ENCODE assay signal across 34 cellular contexts in genomic region chr11:132862137-132862536, GRCh38.
"Had no signal": no experiment of that assay in that cellular context is flagged by ENCODE, and none has a peak within 500 bp of the region (broad histone marks: within the 10 kb centered on the region; RNA-seq: fewer than 3 reads in every experiment).

No MANE protein-coding gene starts in this region.

- H3K27me3 ChIP-seq: brain microvascular endothelial cell, dorsolateral prefrontal cortex, esophagus muscularis mucosa had no signal

- H3K4me1 Mint-ChIP-seq: activated B cell treated with CpG ODN at 0.5 μM for 24 hours; activated CD8-positive, alpha-beta memory T cell treated with anti-CD3 and anti-CD28 coated beads, Interleukin-2, amount 10 ng/mL, durations not matched to agents 7 days and 5 days; activated naive CD4-positive, alpha-beta T cell treated with anti-CD3 and anti-CD28 coated beads, Interleukin-2, amount 10 ng/mL, durations not matched to agents 7 days and 5 days; activated naive CD8-positive, alpha-beta T cell treated with anti-CD3 and anti-CD28 coated beads, Interleukin-2, amount 10 ng/mL, durations not matched to agents 7 days and 5 days; central memory CD8-positive, alpha-beta T cell; T-helper 17 cell had no signal

- H3K9me3 Mint-ChIP-seq: activated B cell treated with CpG ODN at 0.5 μM for 24 hours; activated CD4-positive, alpha-beta memory T cell treated with anti-CD3 and anti-CD28 coated beads for 36 hours; activated naive CD4-positive, alpha-beta T cell treated with anti-CD3 and anti-CD28 coated beads, Interleukin-2, amount 10 ng/mL, durations not matched to agents 7 days and 5 days; activated naive CD4-positive, alpha-beta T cell treated with anti-CD3 and anti-CD28 coated beads, Interleukin-2, amount 50 U/mL, for 72 hours; activated naive CD8-positive, alpha-beta T cell treated with anti-CD3 and anti-CD28 coated beads, Interleukin-2, amount 10 ng/mL, durations not matched to agents 7 days and 5 days; activated T-helper 1 cell treated with anti-CD3 and anti-CD28 coated beads, Interleukin-12 subunit alpha, Interleukin-12 subunit beta, Interleukin-2, Interleukin-4 antibody, amounts not matched to agents 30 ng/mL and 10 ng/mL and 1 ng/mL, durations not matched to agents 14 hours and 24 hours and 36 hours; activated T-helper 2 cell treated with anti-CD3 and anti-CD28 coated beads, Interferon-gamma antibody, Interleukin-2, Interleukin-4, amounts not matched to agents 10 μg/mL and 5 μg/mL and 100 μg/mL, durations not matched to agents 14 hours and 24 hours and 36 hours; central memory CD8-positive, alpha-beta T cell; T-helper 2 cell treated with Interferon-gamma antibody and Interleukin-4, amounts not matched to agents 5 μg/mL and 100 μg/mL, for 36 hours had no signal

- H3K9me3 ChIP-seq: esophagus muscularis mucosa had no signal

- H3K4me1 ChIP-seq: esophagus muscularis mucosa had no signal

- H3K27ac Mint-ChIP-seq: activated B cell treated with CpG ODN at 0.5 μM for 24 hours; activated CD4-positive, alpha-beta memory T cell treated with anti-CD3 and anti-CD28 coated beads for 36 hours; activated CD8-positive, alpha-beta memory T cell treated with anti-CD3 and anti-CD28 coated beads, Interleukin-2, amount 10 ng/mL, durations not matched to agents 7 days and 5 days; activated CD8-positive, alpha-beta T cell treated with anti-CD3 and anti-CD28 coated beads, Interleukin-2, amount 10 ng/mL, durations not matched to agents 7 days and 5 days; activated naive CD4-positive, alpha-beta T cell treated with anti-CD3 and anti-CD28 coated beads, Interleukin-2, amount 10 ng/mL, durations not matched to agents 7 days and 5 days; activated naive CD4-positive, alpha-beta T cell treated with anti-CD3 and anti-CD28 coated beads, Interleukin-2, amount 50 U/mL, for 72 hours; activated naive CD8-positive, alpha-beta T cell treated with anti-CD3 and anti-CD28 coated beads, Interleukin-2, amount 10 ng/mL, durations not matched to agents 7 days and 5 days; activated T-helper 1 cell treated with anti-CD3 and anti-CD28 coated beads, Interleukin-12 subunit alpha, Interleukin-12 subunit beta, Interleukin-2, Interleukin-4 antibody, amounts not matched to agents 30 ng/mL and 10 ng/mL and 1 ng/mL, durations not matched to agents 14 hours and 24 hours and 36 hours; activated T-helper 2 cell treated with anti-CD3 and anti-CD28 coated beads, Interferon-gamma antibody, Interleukin-2, Interleukin-4, amounts not matched to agents 10 μg/mL and 5 μg/mL and 100 μg/mL, durations not matched to agents 14 hours and 24 hours and 36 hours; dendritic cell treated with granulocyte-macrophage colony-stimulating factor and Interleukin-4, amounts not matched to agents 40 ng/mL and 50 ng/mL, for 4 days; endodermal cell; T-helper 17 cell; T-helper 2 cell treated with Interferon-gamma antibody and Interleukin-4, amounts not matched to agents 5 μg/mL and 100 μg/mL, for 36 hours had no signal

- H3K4me3 Mint-ChIP-seq: activated B cell treated with CpG ODN at 0.5 μM for 24 hours; activated CD4-positive, alpha-beta memory T cell treated with anti-CD3 and anti-CD28 coated beads for 36 hours; activated CD8-positive, alpha-beta memory T cell treated with anti-CD3 and anti-CD28 coated beads, Interleukin-2, amount 10 ng/mL, durations not matched to agents 7 days and 5 days; activated CD8-positive, alpha-beta T cell treated with anti-CD3 and anti-CD28 coated beads, Interleukin-2, amount 10 ng/mL, durations not matched to agents 7 days and 5 days; activated naive CD4-positive, alpha-beta T cell treated with anti-CD3 and anti-CD28 coated beads, Interleukin-2, amount 10 ng/mL, durations not matched to agents 7 days and 5 days; activated naive CD8-positive, alpha-beta T cell treated with anti-CD3 and anti-CD28 coated beads, Interleukin-2, amount 10 ng/mL, durations not matched to agents 7 days and 5 days; activated T-helper 1 cell treated with anti-CD3 and anti-CD28 coated beads, Interleukin-12 subunit alpha, Interleukin-12 subunit beta, Interleukin-2, Interleukin-4 antibody, amounts not matched to agents 30 ng/mL and 10 ng/mL and 1 ng/mL, durations not matched to agents 14 hours and 24 hours and 36 hours; central memory CD8-positive, alpha-beta T cell; dendritic cell treated with granulocyte-macrophage colony-stimulating factor and Interleukin-4, amounts not matched to agents 40 ng/mL and 50 ng/mL, for 4 days; endodermal cell; T-helper 17 cell; T-helper 2 cell treated with Interferon-gamma antibody and Interleukin-4, amounts not matched to agents 5 μg/mL and 100 μg/mL, for 36 hours had no signal

- ATAC-seq: activated CD4-positive, CD25-positive, alpha-beta regulatory T cell treated with anti-CD3 and anti-CD28 coated beads, Interleukin-2, amount 50 U/mL, for 24 hours; activated CD8-positive, alpha-beta memory T cell treated with anti-CD3 and anti-CD28 coated beads, Interleukin-2, amount 10 ng/mL, durations not matched to agents 7 days and 5 days; activated CD8-positive, alpha-beta T cell treated with anti-CD3 and anti-CD28 coated beads, Interleukin-2, amount 10 ng/mL, durations not matched to agents 7 days and 5 days; activated naive CD4-positive, alpha-beta T cell treated with anti-CD3 and anti-CD28 coated beads, Interleukin-2, amount 50 U/mL, for 72 hours; T-helper 17 cell had no signal

- H3K27me3 Mint-ChIP-seq: activated B cell treated with CpG ODN at 0.5 μM for 24 hours; central memory CD8-positive, alpha-beta T cell; dendritic cell treated with granulocyte-macrophage colony-stimulating factor and Interleukin-4, amounts not matched to agents 40 ng/mL and 50 ng/mL, for 4 days had no signal

- H3K36me3 ChIP-seq: brain microvascular endothelial cell, esophagus muscularis mucosa, WERI-Rb-1 had no signal

- DNase-seq: activated B cell treated with CpG ODN at 0.5 μM for 24 hours; activated CD4-positive, alpha-beta memory T cell treated with anti-CD3 and anti-CD28 coated beads for 36 hours; activated CD4-positive, alpha-beta T cell treated with anti-CD3 and anti-CD28 coated beads for 48 hours; activated CD4-positive, alpha-beta T cell treated with anti-CD3 and anti-CD28 coated beads, Interleukin-2, amount 50 U/mL, for 1 hour; activated CD8-positive, alpha-beta memory T cell treated with anti-CD3 and anti-CD28 coated beads, Interleukin-2, amount 10 ng/mL, durations not matched to agents 7 days and 5 days; activated CD8-positive, alpha-beta memory T cell treated with anti-CD3 and anti-CD28 coated beads, Interleukin-2, amount 50 U/mL, for 4 hours; activated CD8-positive, alpha-beta T cell treated with anti-CD3 and anti-CD28 coated beads, Interleukin-2, amount 10 ng/mL, durations not matched to agents 7 days and 5 days; activated effector memory CD4-positive, alpha-beta T cell treated with anti-CD3 and anti-CD28 coated beads, Interleukin-2, amount 50 U/mL, for 16 hours; activated naive CD4-positive, alpha-beta T cell; activated naive CD4-positive, alpha-beta T cell treated with anti-CD3 and anti-CD28 coated beads, Interleukin-2, amount 10 ng/mL, durations not matched to agents 7 days and 5 days; activated naive CD8-positive, alpha-beta T cell treated with anti-CD3 and anti-CD28 coated beads, Interleukin-2, amount 10 ng/mL, durations not matched to agents 7 days and 5 days; activated T-cell treated with anti-CD3 and anti-CD28 coated beads, Interleukin-2, amount 50 U/mL, for 1 hour; activated T-cell treated with anti-CD3 and anti-CD28 coated beads, Interleukin-2, amount 50 U/mL, for 48 hours; amniotic stem cell; anterior cingulate cortex; brain microvascular endothelial cell; dorsolateral prefrontal cortex; effector memory CD4-positive, alpha-beta T cell; endodermal cell; erythroblast; head of caudate nucleus; T-helper 1 cell; T-helper 17 cell; T1000; WERI-Rb-1 had no signal

- H3K4me3 ChIP-seq: coronary artery, dorsolateral prefrontal cortex, esophagus muscularis mucosa had no signal

- H3K36me3 Mint-ChIP-seq: activated CD4-positive, alpha-beta memory T cell treated with anti-CD3 and anti-CD28 coated beads for 36 hours; activated CD8-positive, alpha-beta memory T cell treated with anti-CD3 and anti-CD28 coated beads, Interleukin-2, amount 10 ng/mL, durations not matched to agents 7 days and 5 days; activated naive CD4-positive, alpha-beta T cell treated with anti-CD3 and anti-CD28 coated beads, Interleukin-2, amount 10 ng/mL, durations not matched to agents 7 days and 5 days; activated naive CD8-positive, alpha-beta T cell treated with anti-CD3 and anti-CD28 coated beads, Interleukin-2, amount 10 ng/mL, durations not matched to agents 7 days and 5 days had no signal

- H3K27ac ChIP-seq: brain microvascular endothelial cell, coronary artery, dorsolateral prefrontal cortex, esophagus muscularis mucosa, WERI-Rb-1 had no signal
